ENCODE assay signal across 16 cellular contexts in the genomic region with DNA sequence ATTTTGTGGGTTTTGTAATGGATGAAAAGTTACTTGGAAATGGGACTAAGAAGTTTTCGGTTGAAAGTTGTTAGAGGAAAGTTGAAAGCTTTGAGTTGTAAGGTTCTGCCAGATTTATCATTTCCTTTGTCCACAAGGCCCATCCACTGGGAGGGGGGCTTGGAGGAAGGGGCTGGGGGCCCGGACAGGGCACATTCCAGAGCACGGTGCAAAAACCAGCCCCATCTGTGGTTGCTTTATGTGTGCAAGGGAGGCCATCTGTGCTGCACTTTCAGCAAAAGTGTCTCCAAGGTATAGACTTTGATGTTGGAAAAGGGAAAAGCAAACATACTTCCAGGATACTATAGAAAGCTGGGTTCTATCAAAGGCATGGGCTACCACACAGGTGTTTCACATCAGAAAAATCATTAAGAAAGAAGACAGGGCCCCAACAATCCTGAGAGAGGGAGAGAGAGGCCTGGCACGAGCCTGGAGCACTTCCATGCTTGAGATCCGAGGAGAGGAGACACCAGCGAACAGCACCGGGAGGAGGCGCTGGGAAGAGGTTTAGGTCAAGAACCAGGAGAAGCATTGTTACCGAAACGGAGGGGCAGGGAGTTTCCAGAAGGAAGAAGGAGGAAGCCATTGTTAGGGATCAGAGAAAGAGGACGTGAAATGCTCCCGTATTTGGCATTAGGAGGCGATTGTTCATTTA.
"Had no signal": no experiment of that assay in that cellular context is flagged by ENCODE, and none has a peak within 500 bp of the region (broad histone marks: within the 10 kb centered on the region; RNA-seq: fewer than 3 reads in every experiment).

No MANE protein-coding gene starts in this region.

- H3K27me3 ChIP-seq: hepatocyte, suprapubic skin, transverse colon had no signal

- H3K79me2 ChIP-seq: hepatocyte had no signal

- H3K4me3 ChIP-seq: coronary artery, hepatocyte, suprapubic skin, transverse colon had no signal

- H3K27me3 Mint-ChIP-seq: activated CD4-positive, alpha-beta memory T cell treated with anti-CD3 and anti-CD28 coated beads, Interleukin-2, amount 10 ng/mL, durations not matched to agents 7 days and 5 days; activated T-cell treated with anti-CD3 and anti-CD28 coated beads, Interleukin-2, amount 50 U/mL, for 24 hours; stimulated activated naive CD8-positive, alpha-beta T cell treated with anti-CD3 and anti-CD28 coated beads, Interleukin-15, Interleukin-2, amounts not matched to agents 100 ng/mL and 50 ng/mL, for 24 hours had no signal

- H2AFZ ChIP-seq: hepatocyte had no signal

- H3K9me3 Mint-ChIP-seq: activated CD4-positive, alpha-beta memory T cell treated with anti-CD3 and anti-CD28 coated beads, Interleukin-2, amount 10 ng/mL, durations not matched to agents 7 days and 5 days; activated naive CD4-positive, alpha-beta T cell treated with anti-CD3 and anti-CD28 coated beads for 36 hours; activated T-cell treated with anti-CD3 and anti-CD28 coated beads, Interleukin-2, amount 50 U/mL, for 24 hours; stimulated activated naive CD8-positive, alpha-beta T cell treated with anti-CD3 and anti-CD28 coated beads, Interleukin-15, Interleukin-2, amounts not matched to agents 100 ng/mL and 50 ng/mL, for 24 hours had no signal

- DNase-seq: activated CD4-positive, alpha-beta memory T cell treated with anti-CD3 and anti-CD28 coated beads, Interleukin-2, amount 10 ng/mL, durations not matched to agents 7 days and 5 days; activated CD4-positive, alpha-beta T cell treated with anti-CD3 and anti-CD28 coated beads for 48 hours; activated CD4-positive, CD25-positive, alpha-beta regulatory T cell; activated naive CD4-positive, alpha-beta T cell treated with anti-CD3 and anti-CD28 coated beads for 36 hours; activated T-cell treated with anti-CD3 and anti-CD28 coated beads, Interleukin-2, amount 50 U/mL, for 24 hours; left colon; nucleus accumbens; T-helper 1 cell; T-helper 9 cell; transverse colon had no signal

- H3K36me3 ChIP-seq: suprapubic skin, transverse colon had no signal

- H3K4me2 ChIP-seq: hepatocyte had no signal

- H3K4me3 Mint-ChIP-seq: activated CD4-positive, alpha-beta memory T cell treated with anti-CD3 and anti-CD28 coated beads, Interleukin-2, amount 10 ng/mL, durations not matched to agents 7 days and 5 days; activated naive CD4-positive, alpha-beta T cell treated with anti-CD3 and anti-CD28 coated beads for 36 hours; activated T-cell treated with anti-CD3 and anti-CD28 coated beads, Interleukin-2, amount 50 U/mL, for 24 hours; central memory CD8-positive, alpha-beta T cell; stimulated activated naive CD8-positive, alpha-beta T cell treated with anti-CD3 and anti-CD28 coated beads, Interleukin-15, Interleukin-2, amounts not matched to agents 100 ng/mL and 50 ng/mL, for 24 hours had no signal

- H3K27ac Mint-ChIP-seq: activated CD4-positive, alpha-beta memory T cell treated with anti-CD3 and anti-CD28 coated beads, Interleukin-2, amount 10 ng/mL, durations not matched to agents 7 days and 5 days; activated naive CD4-positive, alpha-beta T cell treated with anti-CD3 and anti-CD28 coated beads for 36 hours; activated T-cell treated with anti-CD3 and anti-CD28 coated beads, Interleukin-2, amount 50 U/mL, for 24 hours; activated T-helper 2 cell treated with anti-CD3 and anti-CD28 coated beads, Interferon-gamma antibody, Interleukin-2, Interleukin-4, amounts not matched to agents 10 μg/mL and 5 μg/mL and 100 μg/mL, durations not matched to agents 14 hours and 24 hours and 36 hours; stimulated activated naive CD8-positive, alpha-beta T cell treated with anti-CD3 and anti-CD28 coated beads, Interleukin-15, Interleukin-2, amounts not matched to agents 100 ng/mL and 50 ng/mL, for 24 hours had no signal

- H3K27ac ChIP-seq: coronary artery, hepatocyte, suprapubic skin, transverse colon had no signal

- ATAC-seq: left colon had no signal

- H3K4me1 Mint-ChIP-seq: activated CD4-positive, alpha-beta memory T cell treated with anti-CD3 and anti-CD28 coated beads, Interleukin-2, amount 10 ng/mL, durations not matched to agents 7 days and 5 days; central memory CD8-positive, alpha-beta T cell had no signal

- H3K4me1 ChIP-seq: suprapubic skin, transverse colon had no signal
